ENCODE assay signal across 8 cellular contexts in the genomic region with DNA sequence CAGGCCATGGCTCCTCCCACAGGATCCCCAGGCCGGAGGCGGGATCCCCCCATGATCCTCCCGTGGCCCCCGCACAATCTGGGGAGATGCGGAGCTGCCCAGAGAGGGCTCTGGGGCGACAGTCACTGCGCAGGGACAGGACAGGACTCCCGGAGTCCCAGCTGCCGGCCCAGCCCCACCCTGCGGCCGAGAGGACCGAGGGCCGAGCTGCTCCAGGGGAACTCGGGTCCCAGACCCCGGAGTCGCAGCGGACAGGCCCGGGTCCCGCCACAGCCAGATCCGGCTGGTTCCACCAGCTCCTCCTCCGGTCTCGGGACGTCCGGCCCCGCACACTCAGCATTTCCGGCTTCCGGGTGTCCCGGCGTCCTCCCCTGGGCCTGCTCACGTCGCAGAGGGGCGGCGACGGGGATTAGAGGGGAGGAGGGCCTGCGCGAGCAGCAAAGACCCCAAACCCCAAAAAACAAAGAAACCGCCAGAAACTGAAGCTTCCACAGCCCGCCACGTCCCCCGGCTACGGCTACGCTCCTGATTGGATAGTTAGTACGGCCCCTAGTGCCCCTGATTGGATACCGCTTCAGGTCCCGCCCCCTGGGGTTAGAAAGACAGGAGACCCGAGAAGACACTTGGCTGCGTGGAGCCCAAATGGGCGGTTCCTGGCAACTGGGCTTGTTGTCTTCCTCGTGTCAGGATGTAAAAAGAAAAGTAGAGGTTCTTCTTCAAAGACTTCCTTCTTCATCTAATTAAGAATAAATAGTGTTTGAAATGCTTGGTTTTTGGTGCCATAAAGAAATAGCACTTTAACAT. TPM values are rescaled to one million over a fixed set of nuclear protein-coding genes. Genes with fewer than 3 reads are reported as not detected.
DNase-seq lines count a peak whose midpoint lies in the region; ATAC-seq and TF ChIP-seq lines count a peak whose summit lies in the region.

No MANE protein-coding gene starts in this region.

- peak; percentile 96 for ATAC-seq in HG02642 (IDR thresholded peaks at IDR 0.05; ENCODE audit: poor library complexity, unreplicated experiment)
- ATAC-seq in left ventricle myocardium superior = peak; percentile 100

- TF ChIP-seq POLR2A in adrenal gland (IDR thresholded peaks at IDR 0.05) = peak; percentile 73 to 75

- H3K4me3 ChIP-seq in GM12875 (ENCODE audit: low read depth, low read length) (peak overlapping the region; percentile 71), adrenal gland (peak overlapping the region; percentile 34 to 93 (median 79)), skeletal muscle tissue (ENCODE audit: low read length in 3 of 3) (peak overlapping the region; percentile 79 to 83 (median 81))

- no peak overlapping the region for H3K4me3 Mint-ChIP-seq in type B pancreatic cell

- peak overlapping the region; percentile 89 to 97 (median 93) for H3K9ac ChIP-seq in skeletal muscle tissue (ENCODE audit: low read depth in 1 of 3, low read length in 3 of 3)

- H3K27ac Mint-ChIP-seq in type B pancreatic cell = no peak overlapping the region

- H3K4me1 ChIP-seq in adrenal gland (replicated peaks in 1 of 2) (no peaks in the 10 kb centered on the region), skeletal muscle tissue (ENCODE audit: control insufficient read depth in 3 of 3, insufficient read depth in 3 of 3, low read length in 3 of 3) (peaks cover 0 to 8% (median 4%) of the 10 kb centered on the region in 3 donors)

- H3K36me3 ChIP-seq in adrenal gland (replicated peaks in 1 of 2) (no peaks in the 10 kb centered on the region), skeletal muscle tissue (ENCODE audit: control insufficient read depth in 3 of 3, insufficient read depth in 3 of 3, low read length in 3 of 3) (no peaks in the 10 kb centered on the region)

- H3K27me3 ChIP-seq in adrenal gland (no peaks in the 10 kb centered on the region), skeletal muscle tissue (ENCODE audit: control insufficient read depth in 3 of 3, insufficient read depth in 3 of 3, low read length in 3 of 3) (peaks cover 0 to 2% (median 0%) of the 10 kb centered on the region in 3 donors)

- TF ChIP-seq CTCF in GM12875 (IDR thresholded peaks at IDR 0.05; ENCODE audit: borderline replicate concordance, insufficient read depth, low read depth, low read length) (no peak), adrenal gland (IDR thresholded peaks at IDR 0.05) (no peak), type B pancreatic cell (conservative IDR thresholded peaks at IDR 0.05) (no peak)

- H3K9me3 ChIP-seq in adrenal gland (replicated peaks in 1 of 3) (no peaks in the 10 kb centered on the region), skeletal muscle tissue (ENCODE audit: control insufficient read depth in 3 of 3, low read length in 3 of 3) (no peaks in the 10 kb centered on the region)

- H3K27me3 Mint-ChIP-seq in type B pancreatic cell = no peaks in the 10 kb centered on the region

- H3K27ac ChIP-seq in adrenal gland (peak overlapping the region; percentile 90 to 98 (median 95)), skeletal muscle tissue (ENCODE audit: low read depth, low read length) (peak overlapping the region; percentile 88)

- WGBS in adrenal gland, 4 donors = 0 to 1% (median 0%) methylated on average over 13 to 49 of the region's 49 CpGs

- H3K36me3 Mint-ChIP-seq in type B pancreatic cell = no peaks in the 10 kb centered on the region

- intact Hi-C loops in adrenal gland (cut with DNase I) (no loop called here), left ventricle myocardium superior (cut with micrococcal nuclease) (no loop called here)

- peaks cover 6% of the 10 kb centered on the region for H3K9me3 Mint-ChIP-seq in type B pancreatic cell

- H3K4me1 Mint-ChIP-seq in type B pancreatic cell (ENCODE audit: unreplicated experiment) = no peaks in the 10 kb centered on the region

- DNase-seq in NCI-H1092 treated with DMSO at 0.1 percent for 48 hours (lab: John Stamatoyannopoulos, UW) (peak; percentile 84), T-helper 1 cell (peak; percentile 86 to 95 (median 91)), adrenal gland (peak; percentile 95 to 98 (median 98)), left ventricle myocardium superior (peak; percentile 97), type B pancreatic cell (ENCODE audit: extremely low spot score, unreplicated experiment) (no peak)

RNA-seq across cellular contexts. Expression of a gene that starts 21.3 kb away (rescaled TPM):
- total RNA-seq in adrenal gland (not detected), left ventricle myocardium superior (not detected), skeletal muscle tissue (not detected), type B pancreatic cell (ENCODE audit: low replicate concordance) (not detected in 2 replicates)
- not detected for polyA plus RNA-seq in adrenal gland

RNA-seq across cellular contexts. Expression of a gene that starts 49.3 kb away (rescaled TPM):
- not detected for total RNA-seq in adrenal gland
- polyA plus RNA-seq in adrenal gland = not detected
- total RNA-seq in left ventricle myocardium superior = not detected
- total RNA-seq in skeletal muscle tissue = not detected
- not detected in 2 replicates for total RNA-seq in type B pancreatic cell (ENCODE audit: low replicate concordance)
